8 cellular contexts compared by ENCODE assay signal in genomic region chr5:62223312-62223954, GRCh38.
DNase-seq lines count a peak whose midpoint lies in the region; ATAC-seq and TF ChIP-seq lines count a peak whose summit lies in the region.
"Not testable (repeated sequence)": the region's sequence is repeated elsewhere in the genome, so short reads cannot be mapped to it uniquely, and the experiment has no call there.

No MANE protein-coding gene starts in this region.

- intact Hi-C loops in vagina (cut with DNase I) = not testable (repeated sequence)

- TF ChIP-seq CTCF in LNCAP (IDR thresholded peaks at IDR 0.05) = peak; percentile 42; the same call in 1 of the 2 replicates
- TF ChIP-seq CTCF in cardiac fibroblast (IDR thresholded peaks at IDR 0.05; ENCODE audit: low read depth, low read length) = peak; percentile 23
- peak in 2 of 3 experiments; percentile 23 to 29 for TF ChIP-seq CTCF in vagina (IDR thresholded peaks at IDR 0.05)

- H3K4me3 ChIP-seq in cardiac fibroblast (replicated peaks in 1 of 2; ENCODE audit: low read depth in 2 of 2, low read length in 2 of 2) = not testable (repeated sequence)
- H3K4me3 ChIP-seq in vagina = peak overlapping the region in 1 of 2 donors; percentile 22

- not testable (repeated sequence) for H3K36me3 ChIP-seq in vagina

- ATAC-seq in GM18858 (IDR thresholded peaks at IDR 0.05; ENCODE audit: unreplicated experiment) = peak; percentile 96
- peak; percentile 91 for ATAC-seq in HG02610 (IDR thresholded peaks at IDR 0.05; ENCODE audit: unreplicated experiment)

- H3K9me3 ChIP-seq in vagina = not testable (repeated sequence)

- peak; percentile 48 to 65 for DNase-seq in activated CD8-positive, alpha-beta memory T cell treated with anti-CD3 and anti-CD28 coated beads for 1 hour (ENCODE audit: extremely low read depth in 1 of 2, low read depth in 1 of 2)
- not testable (repeated sequence) for DNase-seq in cardiac fibroblast (ENCODE audit: low read depth in 2 of 2); vagina (ENCODE audit: extremely low spot score in 2 of 2)
- DNase-seq in left kidney (ENCODE audit: low read depth, low spot score) = peak; percentile 29
- DNase-seq in stimulated activated CD4-positive, alpha-beta T cell treated with anti-CD3 and anti-CD28 coated beads, Interleukin-15, amount 100 ng/mL, for 48 hours (ENCODE audit: low read depth in 2 of 2) = peak; percentile 64 to 67

- TF ChIP-seq POLR2A in vagina (IDR thresholded peaks at IDR 0.05) = not testable (repeated sequence)

- H3K4me1 ChIP-seq in vagina = not testable (repeated sequence)

- not testable (repeated sequence) for H3K27ac ChIP-seq in vagina

- H3K27me3 ChIP-seq in vagina = not testable (repeated sequence)
